Comparison of ENCODE assay signal across 1 cellular context in genomic region chr1:50979964-50980363, GRCh38.
TF ChIP-seq lines count a peak whose summit lies in the region.

No MANE protein-coding gene starts in this region.

TF ChIP-seq in HCT116, 20 proteins besides CTCF, POLR2A, EP300 and RAD21:
- no peak for TF ChIP-seq JUND (IDR thresholded peaks at IDR 0.05)
- TF ChIP-seq SIN3A (IDR thresholded peaks at IDR 0.05; ENCODE audit: low read depth) = no peak
- no peak for TF ChIP-seq FOSL1 (IDR thresholded peaks at IDR 0.05; ENCODE audit: low read depth)
- TF ChIP-seq REST (IDR thresholded peaks at IDR 0.05; ENCODE audit: low read depth) = no peak
- TF ChIP-seq MAX (IDR thresholded peaks at IDR 0.05) = no peak
- no peak for TF ChIP-seq EZH2phosphoT487 (IDR thresholded peaks at IDR 0.05; ENCODE audit: borderline replicate concordance)
- no peak for TF ChIP-seq SP1 (IDR thresholded peaks at IDR 0.05; ENCODE audit: low read depth)
- no peak for TF ChIP-seq ZNF274 (IDR thresholded peaks at IDR 0.05; ENCODE audit: low read depth, low read length)
- no peak for TF ChIP-seq TCF7L2 (IDR thresholded peaks at IDR 0.05; ENCODE audit: borderline replicate concordance, extremely low read depth, insufficient read depth, insufficient read length)
- no peak for TF ChIP-seq EGR1 (IDR thresholded peaks at IDR 0.05; ENCODE audit: low read depth)
- no peak for TF ChIP-seq EZH2 (IDR thresholded peaks at IDR 0.05)
TF ChIP-seq in HCT116: peak in this region for 0.
